ENCODE assay signal across 22 cellular contexts in the genomic region with DNA sequence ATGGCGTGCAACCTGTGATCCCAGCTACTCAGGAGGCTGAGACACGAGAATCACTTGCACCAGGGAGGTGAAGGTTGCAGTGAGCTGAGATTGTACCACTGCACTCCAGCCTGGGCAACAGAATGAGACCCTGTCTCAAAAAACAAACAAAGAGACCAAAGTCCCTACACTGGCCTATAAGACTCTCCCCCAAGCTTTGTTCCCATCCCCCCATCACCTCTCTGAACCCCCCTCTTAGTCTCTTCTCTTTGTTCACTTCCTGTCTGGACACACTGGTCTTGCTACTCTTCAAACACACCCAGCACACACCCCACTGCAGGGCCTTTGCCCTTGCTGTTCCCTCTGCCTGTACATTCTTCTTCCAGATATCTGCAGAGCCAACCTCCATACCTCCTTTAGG. TPM values are rescaled to one million over a fixed set of nuclear protein-coding genes. Genes with fewer than 3 reads are reported as not detected.
A peak's percentile ranks its signal among the peaks of the same experiment; 100 is the strongest.
DNase-seq lines count a peak whose midpoint lies in the region; ATAC-seq, FAIRE-seq and TF ChIP-seq lines count a peak whose summit lies in the region.
"Had no signal": no experiment of that assay in that cellular context is flagged by ENCODE, and none has a peak within 500 bp of the region (broad histone marks: within the 10 kb centered on the region; RNA-seq: fewer than 3 reads in every experiment).

No MANE protein-coding gene starts in this region.

- in situ Hi-C loops in HepG2 (cut with HindIII; ENCODE audit: extremely low pct_ligation_motif_present, low pct_unique_long_range_greater_than_20kb): no loop called here

- no peaks in the 10 kb centered on the region for H3K9me3 Mint-ChIP-seq in activated naive CD4-positive, alpha-beta T cell treated with anti-CD3 and anti-CD28 coated beads for 36 hours

- DNase-seq in HepG2 (ENCODE audit: low spot score) (peak; percentile 71), right lobe of liver (no peak), left colon (peak; percentile 53 to 77), H4 (ENCODE audit: low spot score) (no peak), cerebellum (ENCODE audit: low spot score) (no peak)
- no peak for DNase-seq in activated naive CD4-positive, alpha-beta T cell treated with anti-CD3 and anti-CD28 coated beads for 36 hours
- DNase-seq: C1 segment of cervical spinal cord; Calu3; CD4-positive, alpha-beta memory T cell; COR-L47; DMS53; DMS79 treated with DMSO at 0.1 percent for 48 hours; GF-D8; GOT3; H7; HCEC 1CT had no signal

- no peaks in the 10 kb centered on the region for H3K9me2 ChIP-seq in SU-DHL-6 (replicated peaks; ENCODE audit: insufficient read depth, low read length)

- H3F3A ChIP-seq in SU-DHL-6 (ENCODE audit: insufficient read depth): no peaks in the 10 kb centered on the region

- H2AFZ ChIP-seq in HepG2 (ENCODE audit: low read length) (no peak overlapping the region), SU-DHL-6 (ENCODE audit: low read depth, low read length, severe bottlenecking) (peak overlapping the region; percentile 25)

- H3K79me2 ChIP-seq in HepG2 (ENCODE audit: insufficient read depth, low read length) (no peaks in the 10 kb centered on the region), SU-DHL-6 (ENCODE audit: insufficient read depth, low read length) (no peaks in the 10 kb centered on the region)

- TF ChIP-seq POLR2A in HepG2 (IDR thresholded peaks at IDR 0.05; ENCODE audit: insufficient read depth in 1 of 2, low read depth in 2 of 2, low read length in 2 of 2) (no peak), right lobe of liver (IDR thresholded peaks at IDR 0.05) (no peak)

- H3K36me3 ChIP-seq in HepG2 (replicated peaks in 1 of 2; ENCODE audit: control insufficient read depth in 1 of 2, insufficient read depth in 2 of 2, low read length in 2 of 2) (no peaks in the 10 kb centered on the region), right lobe of liver (no peaks in the 10 kb centered on the region), SU-DHL-6 (ENCODE audit: low read length) (no peaks in the 10 kb centered on the region)

- H3K4me3 ChIP-seq in HepG2 (replicated peaks in 1 of 3; ENCODE audit: insufficient read depth in 1 of 3, low read depth in 2 of 3, low read length in 3 of 3) (no peak overlapping the region), right lobe of liver (no peak overlapping the region), SU-DHL-6 (ENCODE audit: insufficient read depth, low read length, poor library complexity, severe bottlenecking) (no peak overlapping the region)

- BruUV-seq in HepG2 (replicated peaks; lab: Mats Ljungman, UMichigan): no TSS peak

- peaks cover 32% of the 10 kb centered on the region for H3K4me1 ChIP-seq in HepG2 (ENCODE audit: insufficient read depth, low read length)
- H3K4me1 ChIP-seq in right lobe of liver: no peaks in the 10 kb centered on the region

- intact Hi-C loops in HepG2 (cut with micrococcal nuclease; ENCODE audit: unreplicated experiment) (loop anchor here (10.0 kb wide), 1 partner anchor 141 kb away; no protein-coding TSS in a partner anchor), right lobe of liver (cut with DNase I) (no loop called here), left colon (cut with DNase I, micrococcal nuclease) (no loop called here)
- intact Hi-C loops in activated naive CD4-positive, alpha-beta T cell treated with anti-CD3 and anti-CD28 coated beads for 36 hours (cut with micrococcal nuclease): no loop called here

- 0 out of 4 replicates have a peak, but pooled peaks of 1 of the 2 experiments have one; percentile 17 for TF ChIP-seq EP300 in HepG2 (IDR thresholded peaks at IDR 0.05; ENCODE audit: low read depth in 2 of 2, low read length in 2 of 2)
- TF ChIP-seq EP300 in HepG2 (CRISPR knock-in tag; IDR thresholded peaks at IDR 0.05; ENCODE audit: borderline replicate concordance): no peak

- H3K27me3 Mint-ChIP-seq in activated naive CD4-positive, alpha-beta T cell treated with anti-CD3 and anti-CD28 coated beads for 36 hours (ENCODE audit: low read depth): peaks cover 14% of the 10 kb centered on the region

- no peak overlapping the region for H3K27ac ChIP-seq in HepG2 (ENCODE audit: extremely low read length, insufficient read depth, low read length)
- no peak overlapping the region for H3K27ac ChIP-seq in right lobe of liver
- no peak overlapping the region for H3K27ac ChIP-seq in SU-DHL-6 (ENCODE audit: low read depth, low read length)

- H3K4me3 Mint-ChIP-seq in activated naive CD4-positive, alpha-beta T cell treated with anti-CD3 and anti-CD28 coated beads for 36 hours: no peak overlapping the region
- H3K4me3 Mint-ChIP-seq: CD4-positive, alpha-beta memory T cell had no signal

- no peak overlapping the region for H3K27ac Mint-ChIP-seq in activated naive CD4-positive, alpha-beta T cell treated with anti-CD3 and anti-CD28 coated beads for 36 hours
- H3K27ac Mint-ChIP-seq: CD4-positive, alpha-beta memory T cell had no signal

- H3K4me2 ChIP-seq in HepG2 (ENCODE audit: low read depth, low read length) (peak overlapping the region; percentile 36), SU-DHL-6 (ENCODE audit: low read depth, low read length, poor library complexity, severe bottlenecking) (no peak overlapping the region)

- TF ChIP-seq CTCF in HepG2 (CRISPR knock-in tag; IDR thresholded peaks at IDR 0.05): no peak
- no peak for TF ChIP-seq CTCF in right lobe of liver (IDR thresholded peaks at IDR 0.05)
- TF ChIP-seq CTCF in SU-DHL-6 (IDR thresholded peaks at IDR 0.05; ENCODE audit: insufficient read depth, low read length, poor library complexity, severe bottlenecking): no peak

- 0% methylated on average over 2 of the region's 2 CpGs for WGBS in HepG2 (ENCODE audit: low lambda C conversion rate)
- WGBS in right lobe of liver (ENCODE audit: insufficient coverage, low coverage, low lambda C conversion rate, missing lambda C conversion rate): 73% methylated on average over 2 of the region's 2 CpGs

- TF ChIP-seq RAD21 in HepG2 (CRISPR knock-in tag; IDR thresholded peaks at IDR 0.05): no peak

- H3K4me1 Mint-ChIP-seq in activated naive CD4-positive, alpha-beta T cell treated with anti-CD3 and anti-CD28 coated beads for 36 hours (ENCODE audit: low read depth): no peaks in the 10 kb centered on the region
- H3K4me1 Mint-ChIP-seq: CD4-positive, alpha-beta memory T cell had no signal

- H4K20me1 ChIP-seq in HepG2 (ENCODE audit: insufficient read depth, low read length) (no peaks in the 10 kb centered on the region), SU-DHL-6 (ENCODE audit: low read depth, low read length) (no peaks in the 10 kb centered on the region)

- H3K27me3 ChIP-seq in HepG2 (ENCODE audit: control insufficient read depth in 1 of 2, insufficient read depth in 2 of 2, low read length in 2 of 2): peaks cover 0 to 8% of the 10 kb centered on the region in 2 experiments; a peak in 1 of 5 replicates
- no peaks in the 10 kb centered on the region for H3K27me3 ChIP-seq in right lobe of liver
- no peaks in the 10 kb centered on the region for H3K27me3 ChIP-seq in SU-DHL-6 (ENCODE audit: low read length)

- no peaks in the 10 kb centered on the region for H3K36me3 Mint-ChIP-seq in activated naive CD4-positive, alpha-beta T cell treated with anti-CD3 and anti-CD28 coated beads for 36 hours (ENCODE audit: low read depth)
- H3K36me3 Mint-ChIP-seq: CD4-positive, alpha-beta memory T cell had no signal

- peak; percentile 66 for ATAC-seq in HepG2
- ATAC-seq in right lobe of liver: no peak
- ATAC-seq in left colon: peak; percentile 80

- CTCF ChIA-PET in HepG2 (lab: Yijun Ruan, JAX; ENCODE audit: low intra/inter-chr PET ratio, low total read pairs): no interaction called here
- CTCF ChIA-PET in activated naive CD4-positive, alpha-beta T cell treated with anti-CD3 and anti-CD28 coated beads for 36 hours (lab: Charles Lee): interaction anchor here (0.6 kb wide), 1 partner anchor 391 kb away, joined by 3 read pairs; no protein-coding TSS in a partner anchor

- no peak for FAIRE-seq in HepG2 (lab: Jason Lieb, UNC)
- FAIRE-seq: GM18507 had no signal

- no peaks in the 10 kb centered on the region for H3K9me3 ChIP-seq in HepG2 (ENCODE audit: low read length)
- H3K9me3 ChIP-seq in right lobe of liver: no peaks in the 10 kb centered on the region
- H3K9me3 ChIP-seq in SU-DHL-6 (ENCODE audit: insufficient read depth, low read length): no peaks in the 10 kb centered on the region

- POLR2A ChIA-PET in HepG2 (lab: Yijun Ruan, JAX): no interaction called here

- H3K9ac ChIP-seq in HepG2 (ENCODE audit: insufficient read depth, low read depth, low read length) (no peak overlapping the region), SU-DHL-6 (ENCODE audit: low read length) (no peak overlapping the region)

TF ChIP-seq in HepG2, 621 proteins besides CTCF, POLR2A, EP300 and RAD21 (continues in another document):
- TF ChIP-seq MIXL1 (CRISPR knock-in tag; IDR thresholded peaks at IDR 0.05) (0 out of 2 replicates have a peak, but pooled peaks have one; percentile 23), ZNF792 (CRISPR knock-in tag; IDR thresholded peaks at IDR 0.05) (no peak)

RNA-seq across cellular contexts. Expression of a gene that starts 7.8 kb away (rescaled TPM):
- total RNA-seq in HepG2 (2016; rRNA removed; fragmentation: Illumina TruSeq; extraction: Trizol) (not detected in 2 replicates), right lobe of liver (under 1 TPM in 2 of 6 experiments, not detected in 4; 0.12 to 0.13 TPM), left colon (100 to 1,000 TPM; 322 to 715 TPM), cerebellum (not detected)
- not detected in 2 replicates for total RNA-seq in HepG2 (2016; cell fraction: cytosol; rRNA removed; fragmentation: Illumina TruSeq; extraction: Trizol; ENCODE audit: low read depth)
- total RNA-seq in HepG2 (2016; cell fraction: insoluble cytoplasmic fraction; rRNA removed; fragmentation: Illumina TruSeq; extraction: Trizol): not detected in 2 replicates
- not detected in 2 replicates for total RNA-seq in HepG2 (2016; cell fraction: membrane; rRNA removed; fragmentation: Illumina TruSeq; extraction: Trizol)
- total RNA-seq in HepG2 (2016; cell fraction: nucleus; rRNA removed; fragmentation: Illumina TruSeq; extraction: Trizol): not detected in 2 replicates
- not detected in 2 replicates for polyA plus RNA-seq in HepG2 (2011; rRNA removed)
- polyA plus RNA-seq in HepG2 (2011; cell fraction: cytosol; rRNA removed): not detected in 2 replicates
- not detected in 2 replicates for polyA plus RNA-seq in HepG2 (2011; cell fraction: nucleus; rRNA removed)
- polyA plus RNA-seq in HepG2 (2012): not detected in 2 replicates
- polyA plus RNA-seq in HepG2 (2016; cell fraction: cytosol; fragmentation: Illumina TruSeq; extraction: Trizol; ENCODE audit: low read depth): not detected in 2 replicates
- not detected in 2 replicates for polyA plus RNA-seq in HepG2 (2016; cell fraction: insoluble cytoplasmic fraction; fragmentation: Illumina TruSeq; extraction: Trizol; ENCODE audit: low read depth)
- polyA plus RNA-seq in HepG2 (2016; cell fraction: membrane; fragmentation: Illumina TruSeq; extraction: Trizol; ENCODE audit: low read depth): not detected in 2 replicates
- not detected in 2 replicates for polyA plus RNA-seq in HepG2 (2016; cell fraction: nucleus; fragmentation: Illumina TruSeq; extraction: Trizol; ENCODE audit: insufficient read depth, low read depth)
- not detected in 2 replicates for polyA minus RNA-seq in HepG2 (2011; rRNA and poly(A)+ RNA removed; ENCODE audit: low replicate concordance)
- polyA minus RNA-seq in HepG2 (2011; cell fraction: cytosol; rRNA and poly(A)+ RNA removed): not detected in 2 replicates
- polyA minus RNA-seq in HepG2 (2011; cell fraction: nucleus; rRNA and poly(A)+ RNA removed): not detected in 2 replicates
- not detected in 2 replicates for total RNA-seq in H4 (2014; rRNA removed; shearing (Covaris generic))
- total RNA-seq in activated naive CD4-positive, alpha-beta T cell treated with anti-CD3 and anti-CD28 coated beads for 36 hours: not detected
- total RNA-seq: A172; Calu3; CD4-positive, alpha-beta memory T cell; Daoy; G401 had no signal
- polyA plus RNA-seq: BJ; CD4-positive, alpha-beta memory T cell had no signal

Comparison
In these comparisons a context has a peak if more than half of its experiments do, and no peak if none do; other contexts are left out.
1. ATAC-seq: peak in HepG2 (single experiment) and left colon (single experiment); none in right lobe of liver (0 of 4).
2. DNase-seq: peak in HepG2 (single experiment) and left colon (2 of 2); none in right lobe of liver (0 of 3), H4 (single experiment), cerebellum (single experiment) and activated naive CD4-positive, alpha-beta T cell treated with anti-CD3 and anti-CD28 coated beads for 36 hours (single experiment).
3. RNA of a gene that starts 7.8 kb away (total RNA-seq): 322 to 715 TPM in left colon; 0.12 to 0.13 TPM in right lobe of liver, not detected in cerebellum (single experiment), not detected in HepG2, not detected in H4 and not detected in activated naive CD4-positive, alpha-beta T cell treated with anti-CD3 and anti-CD28 coated beads for 36 hours; every median in the first group is over 100 times any median in the second.